ENCODE assay signal across 28 cellular contexts in the genomic region with DNA sequence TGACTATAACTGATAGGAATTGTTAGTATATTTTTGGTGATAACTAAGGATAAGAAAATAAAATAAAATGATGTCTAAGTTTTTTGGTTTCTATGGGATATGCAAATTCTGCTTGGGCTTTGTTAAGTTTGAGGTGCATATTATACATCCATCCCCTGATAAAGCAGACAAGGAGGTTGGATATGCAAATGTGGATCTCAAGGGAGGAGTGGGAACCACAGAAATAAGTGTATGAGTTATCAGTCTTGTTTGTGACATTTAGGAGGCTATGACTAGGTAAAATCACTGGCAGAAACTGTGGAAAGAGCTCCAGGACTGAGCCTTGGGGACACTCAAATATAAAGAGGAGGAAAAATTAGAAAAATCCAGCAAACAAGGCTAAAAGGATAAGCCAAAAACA.
"Had no signal": no experiment of that assay in that cellular context is flagged by ENCODE, and none has a peak within 500 bp of the region (broad histone marks: within the 10 kb centered on the region; RNA-seq: fewer than 3 reads in every experiment).

No MANE protein-coding gene starts in this region.

- H3K4me1 ChIP-seq: stomach, suprapubic skin, thyroid gland, tibial artery, tibial nerve, transverse colon, upper lobe of left lung, upper lobe of right lung, uterus, vagina had no signal

- H3K4me3 ChIP-seq: stomach, suprapubic skin, testis, thoracic aorta, thyroid gland, tibial artery, tibial nerve, transverse colon, upper lobe of left lung, upper lobe of right lung, uterus, vagina had no signal

- DNase-seq: stimulated activated CD4-positive, alpha-beta T cell treated with anti-CD3 and anti-CD28 coated beads, Interleukin-2, amount 100 ng/mL, for 48 hours; stimulated activated CD4-positive, alpha-beta T cell treated with anti-CD3 and anti-CD28 coated beads, Interleukin-4, amount 100 ng/mL, for 1 hour; stimulated activated CD4-positive, alpha-beta T cell treated with anti-CD3 and anti-CD28 coated beads, Interleukin-4, amount 100 ng/mL, for 24 hours; stimulated activated CD4-positive, alpha-beta T cell treated with anti-CD3 and anti-CD28 coated beads, Interleukin-4, amount 100 ng/mL, for 4 hours; stimulated activated CD8-positive, alpha-beta memory T cell treated with anti-CD3 and anti-CD28 coated beads, Interleukin-4, amount 100 ng/mL, for 48 hours; stimulated activated naive B cell treated with anti-CD40 and anti-IgM and Interleukin-4, amounts not matched to agents 10 μg/mL and 1 μg/mL and 100 μg/mL, for 72 hours; stimulated activated naive CD4-positive, alpha-beta T cell; stimulated activated naive CD4-positive, alpha-beta T cell treated with Interleukin-2 at 50 U/mL for 16 hours; stimulated activated naive CD8-positive, alpha-beta T cell treated with anti-CD3 and anti-CD28 coated beads, Interleukin-15, amount 100 ng/mL, for 72 hours; stimulated activated naive CD8-positive, alpha-beta T cell treated with anti-CD3 and anti-CD28 coated beads, Interleukin-15, Interleukin-2, amounts not matched to agents 100 U/mL and 50 U/mL, for 24 hours; stomach; substantia nigra; testis; thyroid gland; tibial artery; transverse colon; trophoblast cell; upper lobe of left lung; upper lobe of right lung; uterus had no signal

- H3K27me3 Mint-ChIP-seq: stimulated activated memory B cell treated with anti-CD40 and anti-IgM and Interleukin-4, amounts not matched to agents 10 μg/mL and 1 μg/mL and 100 μg/mL, for 72 hours; stimulated activated naive B cell treated with anti-CD40 and anti-IgM and Interleukin-4, amounts not matched to agents 10 μg/mL and 1 μg/mL and 100 μg/mL, for 72 hours; stimulated activated naive CD8-positive, alpha-beta T cell treated with anti-CD3 and anti-CD28 coated beads, Interleukin-15, amount 100 ng/mL, for 72 hours; stimulated activated naive CD8-positive, alpha-beta T cell treated with anti-CD3 and anti-CD28 coated beads, Interleukin-15, Interleukin-2, amounts not matched to agents 100 ng/mL and 50 ng/mL, for 24 hours had no signal

- H3K4me1 Mint-ChIP-seq: stimulated activated effector memory CD8-positive, alpha-beta T cell treated with anti-CD3 and anti-CD28 coated beads, Interleukin-12 subunit alpha, Interleukin-12 subunit beta, amount 100 ng/mL, for 72 hours; stimulated activated memory B cell treated with anti-CD40 and anti-IgM and Interleukin-4, amounts not matched to agents 10 μg/mL and 1 μg/mL and 100 μg/mL, for 72 hours; stimulated activated naive B cell treated with anti-CD40 and anti-IgM and Interleukin-4, amounts not matched to agents 10 μg/mL and 1 μg/mL and 100 μg/mL, for 72 hours; stimulated activated naive CD8-positive, alpha-beta T cell treated with anti-CD3 and anti-CD28 coated beads, Interleukin-15, amount 100 ng/mL, for 72 hours had no signal

- H3K4me3 Mint-ChIP-seq: stimulated activated effector memory CD8-positive, alpha-beta T cell treated with anti-CD3 and anti-CD28 coated beads, Interleukin-12 subunit alpha, Interleukin-12 subunit beta, amount 100 ng/mL, for 72 hours; stimulated activated memory B cell treated with anti-CD40 and anti-IgM and Interleukin-4, amounts not matched to agents 10 μg/mL and 1 μg/mL and 100 μg/mL, for 72 hours; stimulated activated naive B cell treated with anti-CD40 and anti-IgM and Interleukin-4, amounts not matched to agents 10 μg/mL and 1 μg/mL and 100 μg/mL, for 72 hours; stimulated activated naive CD8-positive, alpha-beta T cell treated with anti-CD3 and anti-CD28 coated beads, Interleukin-15, amount 100 ng/mL, for 72 hours; stimulated activated naive CD8-positive, alpha-beta T cell treated with anti-CD3 and anti-CD28 coated beads, Interleukin-15, Interleukin-2, amounts not matched to agents 100 ng/mL and 50 ng/mL, for 24 hours; type B pancreatic cell had no signal

- H3K9me3 ChIP-seq: stomach, testis, thoracic aorta, thyroid gland, tibial artery, tibial nerve, transverse colon, upper lobe of left lung, upper lobe of right lung, uterus, vagina had no signal

- H3K9me3 Mint-ChIP-seq: type B pancreatic cell had no signal

- H3K27me3 ChIP-seq: stomach, suprapubic skin, testis, thyroid gland, tibial artery, tibial nerve, transverse colon, upper lobe of left lung, upper lobe of right lung, uterus, vagina had no signal

- H3K36me3 ChIP-seq: stomach, suprapubic skin, thoracic aorta, thyroid gland, tibial artery, tibial nerve, transverse colon, upper lobe of left lung, upper lobe of right lung, uterus, vagina had no signal

- H3K27ac Mint-ChIP-seq: stimulated activated effector memory CD8-positive, alpha-beta T cell treated with anti-CD3 and anti-CD28 coated beads, Interleukin-12 subunit alpha, Interleukin-12 subunit beta, amount 100 ng/mL, for 72 hours; stimulated activated memory B cell treated with anti-CD40 and anti-IgM and Interleukin-4, amounts not matched to agents 10 μg/mL and 1 μg/mL and 100 μg/mL, for 72 hours; stimulated activated naive B cell treated with anti-CD40 and anti-IgM and Interleukin-4, amounts not matched to agents 10 μg/mL and 1 μg/mL and 100 μg/mL, for 72 hours; stimulated activated naive CD8-positive, alpha-beta T cell treated with anti-CD3 and anti-CD28 coated beads, Interleukin-15, amount 100 ng/mL, for 72 hours; stimulated activated naive CD8-positive, alpha-beta T cell treated with anti-CD3 and anti-CD28 coated beads, Interleukin-15, Interleukin-2, amounts not matched to agents 100 ng/mL and 50 ng/mL, for 24 hours; type B pancreatic cell had no signal

- H3K27ac ChIP-seq: stomach, suprapubic skin, testis, thoracic aorta, thyroid gland, tibial artery, tibial nerve, transverse colon, upper lobe of left lung, upper lobe of right lung, uterus, vagina had no signal

- H3K36me3 Mint-ChIP-seq: stimulated activated effector memory CD8-positive, alpha-beta T cell treated with anti-CD3 and anti-CD28 coated beads, Interleukin-12 subunit alpha, Interleukin-12 subunit beta, amount 100 ng/mL, for 72 hours; stimulated activated memory B cell treated with anti-CD40 and anti-IgM and Interleukin-4, amounts not matched to agents 10 μg/mL and 1 μg/mL and 100 μg/mL, for 72 hours; stimulated activated naive B cell treated with anti-CD40 and anti-IgM and Interleukin-4, amounts not matched to agents 10 μg/mL and 1 μg/mL and 100 μg/mL, for 72 hours had no signal
